In the genomic region with DNA sequence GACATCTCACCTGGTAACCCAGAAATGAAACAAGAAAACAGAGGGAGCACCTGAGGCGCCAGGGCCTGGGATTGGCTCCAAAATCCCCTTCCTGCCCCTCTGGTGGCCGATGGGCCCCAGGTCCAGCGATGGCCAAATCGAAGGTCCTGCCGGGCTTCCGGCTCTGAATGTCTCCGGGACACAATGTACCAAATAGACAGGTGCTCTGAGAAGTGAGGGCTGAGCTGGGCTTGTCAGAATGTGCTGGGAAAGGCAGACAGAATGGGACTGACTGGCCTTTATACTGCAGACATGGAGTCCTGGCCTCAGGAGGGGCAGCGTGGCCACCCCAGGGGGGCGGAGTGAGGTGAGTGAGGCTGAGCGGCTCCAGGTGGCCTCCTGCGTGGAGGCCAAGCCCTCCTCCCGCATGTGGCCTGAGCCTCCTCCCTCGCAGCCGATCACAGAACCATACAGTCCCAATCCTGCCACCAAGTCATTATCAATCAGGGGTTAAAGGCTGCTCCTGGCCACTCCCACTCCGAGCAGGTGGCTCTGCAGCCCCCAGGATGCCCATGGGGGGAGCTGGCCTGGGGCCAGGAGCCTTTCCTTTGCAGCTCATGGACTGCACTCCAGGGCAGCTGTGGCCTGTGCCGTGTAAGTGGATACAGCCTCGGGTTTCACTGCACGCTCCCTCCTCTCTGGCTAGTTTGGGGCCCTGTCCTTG, we compare ENCODE assay signal across 17 cellular contexts.
DNase-seq lines count a peak whose midpoint lies in the region; ATAC-seq lines count a peak whose summit lies in the region.
"Had no signal": no experiment of that assay in that cellular context is flagged by ENCODE, and none has a peak within 500 bp of the region (broad histone marks: within the 10 kb centered on the region; RNA-seq: fewer than 3 reads in every experiment).

No MANE protein-coding gene starts in this region.

- DNase-seq in NCI-H2196 (lab: John Stamatoyannopoulos, UW; ENCODE audit: unreplicated experiment), result peak; percentile 14
- DNase-seq in NCI-H2196 treated with DMSO at 0.1 percent for 48 hours (lab: John Stamatoyannopoulos, UW; ENCODE audit: unreplicated experiment), result no peak
- DNase-seq in NCI-H1105 treated with DMSO at 0.1 percent for 48 hours (lab: John Stamatoyannopoulos, UW), result peak; percentile 17
- DNase-seq in SHP77 treated with DMSO at 0.1 percent for 48 hours (lab: John Stamatoyannopoulos, UW), result peak; percentile 30
- DNase-seq in sciatic nerve (ENCODE audit: low spot score), result peak; percentile 44
- no peak for DNase-seq in NCI-H2107 (lab: John Stamatoyannopoulos, UW)
- no peak for DNase-seq in NCI-H526 treated with DMSO at 0.1 percent for 48 hours (lab: John Stamatoyannopoulos, UW)
- no peak for DNase-seq in kidney glomerular epithelial cell (lab: John Stamatoyannopoulos, UW)
- DNase-seq: activated CD4-positive, alpha-beta memory T cell treated with anti-CD3 and anti-CD28 coated beads for 36 hours; activated T-cell treated with anti-CD3 and anti-CD28 coated beads, Interleukin-2, amount 50 U/mL, for 4 hours; HFFc6; naive B cell; NCI-H1694; RPMI8226; T-helper 1 cell; WERI-Rb-1 had no signal

- ATAC-seq in sciatic nerve, result no peak
- ATAC-seq: activated T-cell treated with anti-CD3 and anti-CD28 coated beads, Interleukin-2, amount 50 U/mL, for 4 hours; stimulated activated memory B cell treated with anti-CD40 and anti-IgM and Interleukin-4, amounts not matched to agents 10 μg/mL and 1 μg/mL and 100 μg/mL, for 72 hours had no signal

- intact Hi-C loops in sciatic nerve (cut with DNase I), result no loop called here

Comparison
In these comparisons a context has a peak if more than half of its experiments do, and no peak if none do; other contexts are left out.
1. DNase-seq: peak in NCI-H2196 (single experiment), NCI-H1105 treated with DMSO at 0.1 percent for 48 hours (single experiment), SHP77 treated with DMSO at 0.1 percent for 48 hours (single experiment) and sciatic nerve (single experiment); none in NCI-H2196 treated with DMSO at 0.1 percent for 48 hours (single experiment), NCI-H2107 (single experiment), NCI-H526 treated with DMSO at 0.1 percent for 48 hours (single experiment) and kidney glomerular epithelial cell (single experiment).